8 cellular contexts compared by ENCODE assay signal in genomic region chr7:33905389-33906032, GRCh38. TPM values are rescaled to one million over a fixed set of nuclear protein-coding genes. Genes with fewer than 3 reads are reported as not detected.
A peak's percentile ranks its signal among the peaks of the same experiment; 100 is the strongest.
DNase-seq lines count a peak whose midpoint lies in the region; ATAC-seq and TF ChIP-seq lines count a peak whose summit lies in the region.

TSS of gene BMPER (plus strand) at chr7:33905539. CDS start at chr7:33905614, 75 bp downstream.

- DNase-seq in NCI-H146 (lab: John Stamatoyannopoulos, UW) (peak; percentile 69), right atrium auricular region (ENCODE audit: low spot score) (no peak), putamen (ENCODE audit: low spot score) (peak; percentile 21), ureter (ENCODE audit: low spot score) (no peak), COLO829 (ENCODE audit: low spot score) (no peak)
- peak; percentile 33 for DNase-seq in activated naive CD8-positive, alpha-beta T cell treated with anti-CD3 and anti-CD28 coated beads, Interleukin-2, amount 10 ng/mL, durations not matched to agents 7 days and 5 days

- H3K36me3 Mint-ChIP-seq in activated naive CD8-positive, alpha-beta T cell treated with anti-CD3 and anti-CD28 coated beads, Interleukin-2, amount 10 ng/mL, durations not matched to agents 7 days and 5 days = no peaks in the 10 kb centered on the region

- H3K4me1 ChIP-seq in ES-I3 (ENCODE audit: insufficient read depth, low read length) (peaks cover 8% of the 10 kb centered on the region; the same call in 1 of the 2 replicates), right atrium auricular region (peaks cover 0 to 8% of the 10 kb centered on the region in 2 donors)

- H3K4me3 ChIP-seq in right atrium auricular region = peak within 1 kb of the TSS; percentile 37 to 57

- H3K4me3 Mint-ChIP-seq in activated naive CD8-positive, alpha-beta T cell treated with anti-CD3 and anti-CD28 coated beads, Interleukin-2, amount 10 ng/mL, durations not matched to agents 7 days and 5 days = peak within 1 kb of the TSS; percentile 71

- H3K9ac ChIP-seq in ES-I3 (ENCODE audit: low read depth, low read length) = peak within 1 kb of the TSS; percentile 56

- H3K4me1 Mint-ChIP-seq in activated naive CD8-positive, alpha-beta T cell treated with anti-CD3 and anti-CD28 coated beads, Interleukin-2, amount 10 ng/mL, durations not matched to agents 7 days and 5 days = peaks cover 3% of the 10 kb centered on the region

- no peaks in the 10 kb centered on the region for H3K9me3 Mint-ChIP-seq in activated naive CD8-positive, alpha-beta T cell treated with anti-CD3 and anti-CD28 coated beads, Interleukin-2, amount 10 ng/mL, durations not matched to agents 7 days and 5 days

- H3K27me3 Mint-ChIP-seq in activated naive CD8-positive, alpha-beta T cell treated with anti-CD3 and anti-CD28 coated beads, Interleukin-2, amount 10 ng/mL, durations not matched to agents 7 days and 5 days = peaks cover 65% of the 10 kb centered on the region

- POLR2A ChIA-PET in activated naive CD8-positive, alpha-beta T cell treated with anti-CD3 and anti-CD28 coated beads, Interleukin-2, amount 10 ng/mL, durations not matched to agents 7 days and 5 days (lab: Charles Lee) = no interaction called here

- H3K36me3 ChIP-seq in ES-I3 (ENCODE audit: insufficient read depth, low read length) = no peaks in the 10 kb centered on the region
- H3K36me3 ChIP-seq in right atrium auricular region = no peaks in the 10 kb centered on the region

- H3K27ac ChIP-seq in right atrium auricular region = peak within 1 kb of the TSS in 1 of 2 donors; percentile 6

- no peak within 1 kb of the TSS for H3K27ac Mint-ChIP-seq in activated naive CD8-positive, alpha-beta T cell treated with anti-CD3 and anti-CD28 coated beads, Interleukin-2, amount 10 ng/mL, durations not matched to agents 7 days and 5 days

- no peak for TF ChIP-seq CTCF in right atrium auricular region (IDR thresholded peaks at IDR 0.05)

- H3K9me3 ChIP-seq in ES-I3 (ENCODE audit: control insufficient read depth, insufficient read depth, low read length) (no peaks in the 10 kb centered on the region), right atrium auricular region (no peaks in the 10 kb centered on the region)

- no peak for ATAC-seq in activated naive CD8-positive, alpha-beta T cell treated with anti-CD3 and anti-CD28 coated beads, Interleukin-2, amount 10 ng/mL, durations not matched to agents 7 days and 5 days (ENCODE audit: low read depth)
- ATAC-seq in GM18517 (IDR thresholded peaks at IDR 0.05; ENCODE audit: unreplicated experiment) = no peak

- H3K27me3 ChIP-seq in right atrium auricular region = peaks cover 3 to 16% of the 10 kb centered on the region in 2 donors

RNA-seq across cellular contexts. Expression of gene BMPER, which starts in this region (rescaled TPM):
- total RNA-seq in activated naive CD8-positive, alpha-beta T cell treated with anti-CD3 and anti-CD28 coated beads, Interleukin-2, amount 10 ng/mL, durations not matched to agents 7 days and 5 days = not detected
- total RNA-seq in right atrium auricular region (1 to 10 TPM; 3.0 to 3.8 TPM), ureter (6.8 TPM)

Comparison
In these comparisons a context has a peak if more than half of its experiments do, and no peak if none do; other contexts are left out.
1. Peak in DNase-seq in activated naive CD8-positive, alpha-beta T cell treated with anti-CD3 and anti-CD28 coated beads, Interleukin-2, amount 10 ng/mL, durations not matched to agents 7 days and 5 days; RNA of the gene not detected or under 1 TPM.
2. DNase-seq: peak in NCI-H146 (single experiment) and putamen (single experiment); none in right atrium auricular region (single experiment), ureter (single experiment) and COLO829 (single experiment).